In genomic region chr9:76431601-76432000, GRCh38 we compare ENCODE assay signal across 22 cellular contexts.
"Had no signal": no experiment of that assay in that cellular context is flagged by ENCODE, and none has a peak within 500 bp of the region (broad histone marks: within the 10 kb centered on the region; RNA-seq: fewer than 3 reads in every experiment).

No MANE protein-coding gene starts in this region.

- H3K4me1 ChIP-seq: esophagus muscularis mucosa, gastrocnemius medialis, sigmoid colon, suprapubic skin, thyroid gland, upper lobe of left lung, uterus had no signal

- H3K4me1 Mint-ChIP-seq: naive B cell, nephron progenitor cell had no signal

- H3K27me3 ChIP-seq: esophagus muscularis mucosa, gastrocnemius medialis, sigmoid colon, suprapubic skin, thyroid gland, upper lobe of left lung, uterus had no signal

- H3K27ac ChIP-seq: coronary artery, epithelial cell of prostate, esophagus muscularis mucosa, gastrocnemius medialis, sigmoid colon, suprapubic skin, thyroid gland, upper lobe of left lung, uterus had no signal

- H3K27ac Mint-ChIP-seq: naive B cell; nephron progenitor cell; stimulated activated effector memory CD8-positive, alpha-beta T cell treated with anti-CD3 and anti-CD28 coated beads, Interleukin-12 subunit alpha, Interleukin-12 subunit beta, amount 100 ng/mL, for 72 hours had no signal

- H3K4me3 ChIP-seq: coronary artery, esophagus muscularis mucosa, gastrocnemius medialis, lung, sigmoid colon, suprapubic skin, thyroid gland, upper lobe of left lung, uterus had no signal

- H3K36me3 Mint-ChIP-seq: naive B cell; stimulated activated effector memory CD8-positive, alpha-beta T cell treated with anti-CD3 and anti-CD28 coated beads, Interleukin-12 subunit alpha, Interleukin-12 subunit beta, amount 100 ng/mL, for 72 hours had no signal

- DNase-seq: effector CD8-positive, alpha-beta T cell; gastrocnemius medialis; left colon; left ventricle myocardium superior; mesenchymal stem cell; naive B cell; nephron progenitor cell; posterior cingulate gyrus; sigmoid colon; small intestine; stimulated activated CD4-positive, alpha-beta T cell treated with anti-CD3 and anti-CD28 coated beads, Interleukin-4, amount 100 ng/mL, for 1 hour; stimulated activated CD8-positive, alpha-beta memory T cell treated with anti-CD3 and anti-CD28 coated beads, Interleukin-4, amount 100 ng/mL, for 48 hours; stimulated activated naive CD8-positive, alpha-beta T cell treated with anti-CD3 and anti-CD28 coated beads, Interleukin-15, Interleukin-2, amounts not matched to agents 100 U/mL and 50 U/mL, for 24 hours; thyroid gland; upper lobe of left lung; uterus had no signal

- H3K4me3 Mint-ChIP-seq: naive B cell; nephron progenitor cell; stimulated activated effector memory CD8-positive, alpha-beta T cell treated with anti-CD3 and anti-CD28 coated beads, Interleukin-12 subunit alpha, Interleukin-12 subunit beta, amount 100 ng/mL, for 72 hours had no signal

- H3K9me3 ChIP-seq: esophagus muscularis mucosa, gastrocnemius medialis, sigmoid colon, suprapubic skin, thyroid gland, upper lobe of left lung, uterus had no signal

- H3K36me3 ChIP-seq: esophagus muscularis mucosa, gastrocnemius medialis, sigmoid colon, suprapubic skin, thyroid gland, upper lobe of left lung, uterus had no signal

- H3K9me3 Mint-ChIP-seq: naive B cell; stimulated activated effector memory CD8-positive, alpha-beta T cell treated with anti-CD3 and anti-CD28 coated beads, Interleukin-12 subunit alpha, Interleukin-12 subunit beta, amount 100 ng/mL, for 72 hours had no signal

- ATAC-seq: gastrocnemius medialis; left colon; left ventricle myocardium superior; stimulated activated effector memory CD8-positive, alpha-beta T cell treated with anti-CD3 and anti-CD28 coated beads, Interleukin-12 subunit alpha, Interleukin-12 subunit beta, amount 100 ng/mL, for 72 hours; stimulated activated naive CD8-positive, alpha-beta T cell treated with anti-CD3 and anti-CD28 coated beads, Interleukin-15, Interleukin-2, amounts not matched to agents 100 U/mL and 50 U/mL, for 24 hours had no signal
